In the genomic region with DNA sequence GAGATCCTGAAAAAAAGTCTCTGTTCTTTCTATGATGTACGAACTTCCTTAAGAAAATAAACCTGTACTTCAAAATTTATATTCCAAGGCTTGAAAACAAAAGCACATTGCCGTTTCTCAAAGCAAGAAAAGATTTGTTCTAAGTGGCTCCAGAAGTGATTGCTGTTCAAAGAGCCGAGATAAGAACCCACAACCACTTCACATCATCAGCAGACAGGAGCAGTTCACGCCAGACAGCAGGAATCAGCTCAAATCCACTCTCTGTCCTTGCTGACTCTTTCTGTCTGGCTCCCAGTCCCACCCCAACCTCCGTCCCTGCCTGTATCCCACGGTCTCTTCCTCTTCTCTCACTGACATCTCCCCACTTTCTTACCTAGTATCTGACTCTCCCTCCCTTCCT, we compare ENCODE assay signal across 16 cellular contexts.
"Had no signal": no experiment of that assay in that cellular context is flagged by ENCODE, and none has a peak within 500 bp of the region (broad histone marks: within the 10 kb centered on the region; RNA-seq: fewer than 3 reads in every experiment).

No MANE protein-coding gene starts in this region.

- H3K9me3 ChIP-seq: gastroesophageal sphincter, pancreas had no signal

- H3K4me1 ChIP-seq: tibial nerve had no signal

- H3K4me3 Mint-ChIP-seq: activated CD8-positive, alpha-beta memory T cell treated with anti-CD3 and anti-CD28 coated beads, Interleukin-2, amount 10 ng/mL, durations not matched to agents 7 days and 5 days; activated naive CD8-positive, alpha-beta T cell treated with anti-CD3 and anti-CD28 coated beads for 36 hours; neural crest cell had no signal

- H3K27ac Mint-ChIP-seq: activated CD8-positive, alpha-beta memory T cell treated with anti-CD3 and anti-CD28 coated beads, Interleukin-2, amount 10 ng/mL, durations not matched to agents 7 days and 5 days; activated naive CD8-positive, alpha-beta T cell treated with anti-CD3 and anti-CD28 coated beads for 36 hours had no signal

- ATAC-seq: activated CD4-positive, CD25-positive, alpha-beta regulatory T cell treated with anti-CD3 and anti-CD28 coated beads, Interleukin-2, amount 50 U/mL, for 24 hours; activated CD8-positive, alpha-beta memory T cell treated with anti-CD3 and anti-CD28 coated beads, Interleukin-2, amount 10 ng/mL, durations not matched to agents 7 days and 5 days; gastroesophageal sphincter; pancreas had no signal

- H3K4me3 ChIP-seq: gastroesophageal sphincter, pancreas, skin epidermis, tibial nerve had no signal

- H3K9me3 Mint-ChIP-seq: activated naive CD8-positive, alpha-beta T cell treated with anti-CD3 and anti-CD28 coated beads for 36 hours had no signal

- H3K27ac ChIP-seq: gastroesophageal sphincter, pancreas, skin epidermis, tibial nerve had no signal

- H3K36me3 ChIP-seq: gastroesophageal sphincter, pancreas, tibial nerve had no signal

- H3K27me3 Mint-ChIP-seq: activated CD8-positive, alpha-beta memory T cell treated with anti-CD3 and anti-CD28 coated beads, Interleukin-2, amount 10 ng/mL, durations not matched to agents 7 days and 5 days; activated naive CD8-positive, alpha-beta T cell treated with anti-CD3 and anti-CD28 coated beads for 36 hours had no signal

- H3K36me3 Mint-ChIP-seq: activated CD8-positive, alpha-beta memory T cell treated with anti-CD3 and anti-CD28 coated beads, Interleukin-2, amount 10 ng/mL, durations not matched to agents 7 days and 5 days; activated naive CD8-positive, alpha-beta T cell treated with anti-CD3 and anti-CD28 coated beads for 36 hours had no signal

- DNase-seq: activated CD4-positive, alpha-beta T cell treated with anti-CD3 and anti-CD28 coated beads, Interleukin-2, amount 50 U/mL, for 48 hours; activated CD8-positive, alpha-beta memory T cell treated with anti-CD3 and anti-CD28 coated beads, Interleukin-2, amount 10 ng/mL, durations not matched to agents 7 days and 5 days; activated gamma-delta T cell; activated naive CD8-positive, alpha-beta T cell treated with anti-CD3 and anti-CD28 coated beads for 36 hours; activated T-cell treated with anti-CD3 and anti-CD28 coated beads, Interleukin-2, amount 50 U/mL, for 48 hours; anterior cingulate cortex; effector CD8-positive, alpha-beta T cell; kidney glomerular epithelial cell; pancreas; retina; SW 1271 had no signal

- H3K4me1 Mint-ChIP-seq: activated CD8-positive, alpha-beta memory T cell treated with anti-CD3 and anti-CD28 coated beads, Interleukin-2, amount 10 ng/mL, durations not matched to agents 7 days and 5 days; activated naive CD8-positive, alpha-beta T cell treated with anti-CD3 and anti-CD28 coated beads for 36 hours; neural crest cell had no signal
